Comparison of ENCODE assay signal across 11 cellular contexts in genomic region chr11:45935349-45936064, GRCh38.
DNase-seq lines count a peak whose midpoint lies in the region; ATAC-seq and TF ChIP-seq lines count a peak whose summit lies in the region.
"Had no signal": no experiment of that assay in that cellular context is flagged by ENCODE, and none has a peak within 500 bp of the region (broad histone marks: within the 10 kb centered on the region; RNA-seq: fewer than 3 reads in every experiment).

No MANE protein-coding gene starts in this region.

- H3K27me3 ChIP-seq in HUES48 (ENCODE audit: control insufficient read depth, insufficient read depth, low read length) (no peaks in the 10 kb centered on the region), parathyroid adenoma (ENCODE audit: control insufficient read depth, insufficient read depth, low read length) (no peaks in the 10 kb centered on the region)

- H3K36me3 ChIP-seq in HUES48 (ENCODE audit: control insufficient read depth, insufficient read depth, low read length) (peaks cover 52% of the 10 kb centered on the region), parathyroid adenoma (ENCODE audit: control insufficient read depth, insufficient read depth, low read length) (no peaks in the 10 kb centered on the region)

- ATAC-seq in GM21526 (IDR thresholded peaks at IDR 0.05; ENCODE audit: low FRiP score, unreplicated experiment): no peak
- no peak for ATAC-seq in stimulated activated naive CD8-positive, alpha-beta T cell treated with anti-CD3 and anti-CD28 coated beads, Interleukin-15, Interleukin-2, amounts not matched to agents 100 U/mL and 50 U/mL, for 24 hours

- H3K27ac ChIP-seq in C4-2B: peak overlapping the region; percentile 75
- H3K27ac ChIP-seq in HUES48 (ENCODE audit: low read depth, low read length): peak overlapping the region; percentile 7
- peak overlapping the region; percentile 72 for H3K27ac ChIP-seq in VCaP
- H3K27ac ChIP-seq in parathyroid adenoma: peak overlapping the region; percentile 53

- DNase-seq in stimulated activated naive CD8-positive, alpha-beta T cell treated with anti-CD3 and anti-CD28 coated beads, Interleukin-15, Interleukin-2, amounts not matched to agents 100 U/mL and 50 U/mL, for 24 hours: no peak
- DNase-seq in activated T-cell treated with anti-CD3 and anti-CD28 coated beads, Interleukin-2, amount 50 U/mL, for 48 hours: no peak
- DNase-seq: NCI-H1092 treated with DMSO at 0.1 percent for 48 hours, NCI-H1694 treated with DMSO at 0.1 percent for 48 hours, NCI-H446, SIG-M5 had no signal

- H3K4me2 ChIP-seq in parathyroid adenoma (ENCODE audit: low read length): no peak overlapping the region

- TF ChIP-seq CTCF in C4-2B (conservative IDR thresholded peaks at IDR 0.05) (no peak), VCaP (conservative IDR thresholded peaks at IDR 0.05) (no peak), parathyroid adenoma (IDR thresholded peaks at IDR 0.05) (no peak)

- H3K4me3 ChIP-seq in HUES48 (ENCODE audit: low read depth, low read length) (no peak overlapping the region), parathyroid adenoma (ENCODE audit: low read depth, low read length) (no peak overlapping the region)

- H3K79me2 ChIP-seq in parathyroid adenoma: no peaks in the 10 kb centered on the region

- no peak overlapping the region for H2AFZ ChIP-seq in parathyroid adenoma

- H3K9ac ChIP-seq in HUES48 (ENCODE audit: low read depth, low read length): no peak overlapping the region
- H3K9ac ChIP-seq in parathyroid adenoma: no peak overlapping the region

- H3K4me1 ChIP-seq in HUES48 (ENCODE audit: control insufficient read depth, insufficient read depth, low read length) (no peaks in the 10 kb centered on the region), parathyroid adenoma (peaks cover 6% of the 10 kb centered on the region)

- H3K9me3 ChIP-seq in HUES48 (ENCODE audit: control insufficient read depth, insufficient read depth, low read length) (no peaks in the 10 kb centered on the region), parathyroid adenoma (ENCODE audit: control insufficient read depth, low read length) (no peaks in the 10 kb centered on the region)

Comparison
In these comparisons a context has a peak if more than half of its experiments do, and no peak if none do; other contexts are left out.
1. H3K27ac ChIP-seq: peak in every context shown above with its lines; median percentile 75 in C4-2B; 72 in VCaP; 53 in parathyroid adenoma; 7 in HUES48.